15 cellular contexts compared by ENCODE assay signal in genomic region chr10:110881905-110882304, GRCh38. TPM values are rescaled to one million over a fixed set of nuclear protein-coding genes. Genes with fewer than 3 reads are reported as not detected.
DNase-seq lines count a peak whose midpoint lies in the region; ATAC-seq and TF ChIP-seq lines count a peak whose summit lies in the region.
"Had no signal": no experiment of that assay in that cellular context is flagged by ENCODE, and none has a peak within 500 bp of the region (broad histone marks: within the 10 kb centered on the region; RNA-seq: fewer than 3 reads in every experiment).

No MANE protein-coding gene starts in this region.

- POLR2A ChIA-PET in CD4-positive, alpha-beta T cell (lab: Charles Lee): interaction anchor here (0.5 to 3.4 kb wide), 7 partner anchors 8 to 131 kb away, joined by 3 to 15 read pairs (median 4); partner anchors contain the start of gene PDCD4

- H4K20me1 ChIP-seq in Loucy (ENCODE audit: insufficient read depth, low read length, poor library complexity, severe bottlenecking): peaks cover 70% of the 10 kb centered on the region

- no peaks in the 10 kb centered on the region for H3K27me3 Mint-ChIP-seq in CD4-positive, alpha-beta T cell
- no peaks in the 10 kb centered on the region for H3K27me3 Mint-ChIP-seq in chondrocyte (ENCODE audit: low read depth)
- no peaks in the 10 kb centered on the region for H3K27me3 Mint-ChIP-seq in natural killer cell treated with Interleukin-12 subunit alpha and Interleukin-12 subunit beta and Interleukin-15 and Interleukin-18, amount 100 ng/mL, for 72 hours

- CTCF ChIA-PET in CD4-positive, alpha-beta T cell (lab: Charles Lee): interaction anchor here (1.0 to 1.5 kb wide), 3 partner anchors 9 to 29 kb away, joined by 3 to 5 read pairs (median 4); no protein-coding TSS in a partner anchor

- peak overlapping the region; percentile 54 for H3K27ac Mint-ChIP-seq in CD4-positive, alpha-beta T cell
- peak overlapping the region; percentile 90 for H3K27ac Mint-ChIP-seq in chondrocyte (ENCODE audit: unreplicated experiment)
- peak overlapping the region in 1 of 2 donors; percentile 32 for H3K27ac Mint-ChIP-seq in natural killer cell treated with Interleukin-12 subunit alpha and Interleukin-12 subunit beta and Interleukin-15 and Interleukin-18, amount 100 ng/mL, for 72 hours

- ATAC-seq in CD4-positive, alpha-beta T cell (ENCODE audit: poor library complexity): no peak
- ATAC-seq in natural killer cell treated with Interleukin-12 subunit alpha and Interleukin-12 subunit beta and Interleukin-15 and Interleukin-18, amount 100 ng/mL, for 72 hours: no peak

- H3K4me2 ChIP-seq in Loucy (ENCODE audit: low read depth, low read length, poor library complexity, severe bottlenecking): peak overlapping the region; percentile 59

- H3F3A ChIP-seq in Loucy (ENCODE audit: low read depth): no peaks in the 10 kb centered on the region

- no peak for TF ChIP-seq CTCF in CD4-positive, alpha-beta T cell (IDR thresholded peaks at IDR 0.05)
- no peak for TF ChIP-seq CTCF in Loucy (conservative IDR thresholded peaks at IDR 0.05; ENCODE audit: low read length)
- TF ChIP-seq CTCF in chondrocyte (IDR thresholded peaks at IDR 0.05): no peak
- TF ChIP-seq CTCF in BE2C (IDR thresholded peaks at IDR 0.05; ENCODE audit: low read depth, low read length): no peak

- intact Hi-C loops in CD4-positive, alpha-beta T cell (cut with DNase I, micrococcal nuclease): loop anchor here in 1 of 2 experiments (2.0 kb wide), 1 partner anchor 13 kb away; no protein-coding TSS in a partner anchor

- H3K9me2 ChIP-seq in Loucy (replicated peaks; ENCODE audit: low read depth, low read length): no peaks in the 10 kb centered on the region

- no peaks in the 10 kb centered on the region for H3K9me3 ChIP-seq in CD4-positive, alpha-beta T cell (ENCODE audit: control insufficient read depth, low read length)
- H3K9me3 ChIP-seq in Loucy (ENCODE audit: insufficient read depth, low read depth, low read length): no peaks in the 10 kb centered on the region
- no peaks in the 10 kb centered on the region for H3K9me3 ChIP-seq in BE2C
- H3K9me3 ChIP-seq: MG63 had no signal

- H3K4me1 ChIP-seq in Loucy (ENCODE audit: insufficient read depth, low read length, poor library complexity, severe bottlenecking) (peaks cover 57% of the 10 kb centered on the region), BE2C (no peaks in the 10 kb centered on the region)

- no peak overlapping the region for H2AFZ ChIP-seq in Loucy (ENCODE audit: low read length)

- H3K36me3 Mint-ChIP-seq in CD4-positive, alpha-beta T cell (ENCODE audit: low read depth): peaks cover 93% of the 10 kb centered on the region
- peaks cover 39% of the 10 kb centered on the region for H3K36me3 Mint-ChIP-seq in chondrocyte (ENCODE audit: low read depth)
- H3K36me3 Mint-ChIP-seq in natural killer cell treated with Interleukin-12 subunit alpha and Interleukin-12 subunit beta and Interleukin-15 and Interleukin-18, amount 100 ng/mL, for 72 hours: peaks cover 14% of the 10 kb centered on the region

- peak overlapping the region; percentile 8 for H3K9ac ChIP-seq in Loucy (ENCODE audit: low read depth, low read length, poor library complexity, severe bottlenecking)

- no peaks in the 10 kb centered on the region for H3K27me3 ChIP-seq in CD4-positive, alpha-beta T cell (ENCODE audit: control insufficient read depth, insufficient read depth, low read length)
- H3K27me3 ChIP-seq in Loucy (ENCODE audit: insufficient read depth, low read length, poor library complexity, severe bottlenecking) (no peaks in the 10 kb centered on the region), BE2C (no peaks in the 10 kb centered on the region)
- H3K27me3 ChIP-seq: MG63 had no signal

- no peak overlapping the region for H3K27ac ChIP-seq in CD4-positive, alpha-beta T cell (ENCODE audit: low read depth, low read length)
- H3K27ac ChIP-seq: RWPE1 had no signal

- H3K4me1 Mint-ChIP-seq in CD4-positive, alpha-beta T cell (ENCODE audit: low read depth): peaks cover 87% of the 10 kb centered on the region
- H3K4me1 Mint-ChIP-seq in chondrocyte (ENCODE audit: low read depth): peaks cover 57% of the 10 kb centered on the region
- peaks cover 18 to 62% of the 10 kb centered on the region in 2 donors for H3K4me1 Mint-ChIP-seq in natural killer cell treated with Interleukin-12 subunit alpha and Interleukin-12 subunit beta and Interleukin-15 and Interleukin-18, amount 100 ng/mL, for 72 hours (ENCODE audit: low read depth in 2 of 2)
- H3K4me1 Mint-ChIP-seq: neural crest cell had no signal

- H3K36me3 ChIP-seq in Loucy (ENCODE audit: insufficient read depth, low read length) (peaks cover 59% of the 10 kb centered on the region), BE2C (peaks cover 5% of the 10 kb centered on the region; the same call in 1 of the 2 replicates)

- peak overlapping the region; percentile 36 for H3K4me3 Mint-ChIP-seq in CD4-positive, alpha-beta T cell
- no peak overlapping the region for H3K4me3 Mint-ChIP-seq in chondrocyte (ENCODE audit: unreplicated experiment)
- H3K4me3 Mint-ChIP-seq in natural killer cell treated with Interleukin-12 subunit alpha and Interleukin-12 subunit beta and Interleukin-15 and Interleukin-18, amount 100 ng/mL, for 72 hours: peak overlapping the region; percentile 33
- H3K4me3 Mint-ChIP-seq: neural crest cell had no signal

- DNase-seq in CD4-positive, alpha-beta T cell: no peak
- no peak for DNase-seq in chondrocyte (ENCODE audit: low spot score)
- no peak for DNase-seq in natural killer cell treated with Interleukin-12 subunit alpha and Interleukin-12 subunit beta and Interleukin-15 and Interleukin-18, amount 100 ng/mL, for 72 hours (ENCODE audit: low spot score)
- no peak for DNase-seq in NCI-H345 treated with DMSO at 0.1 percent for 48 hours (lab: John Stamatoyannopoulos, UW; ENCODE audit: unreplicated experiment)
- DNase-seq in DMS53 treated with DMSO at 0.1 percent for 48 hours (lab: John Stamatoyannopoulos, UW; ENCODE audit: unreplicated experiment): no peak
- DNase-seq in BE2C: no peak
- DNase-seq: activated CD4-positive, alpha-beta T cell treated with anti-CD3 and anti-CD28 coated beads, Interleukin-2, amount 50 U/mL, for 4 hours; aorta; MG63; NCI-H1694; NCI-H2227 treated with DMSO at 0.1 percent for 48 hours; NK-92 treated with Interleukin-12 subunit alpha and Interleukin-12 subunit beta, amount 100 ng/mL, for 24 hours had no signal

- no peaks in the 10 kb centered on the region for H3K9me3 Mint-ChIP-seq in CD4-positive, alpha-beta T cell
- no peaks in the 10 kb centered on the region for H3K9me3 Mint-ChIP-seq in chondrocyte (ENCODE audit: low read depth)
- no peaks in the 10 kb centered on the region for H3K9me3 Mint-ChIP-seq in natural killer cell treated with Interleukin-12 subunit alpha and Interleukin-12 subunit beta and Interleukin-15 and Interleukin-18, amount 100 ng/mL, for 72 hours
- H3K9me3 Mint-ChIP-seq: neural crest cell had no signal

- H3K79me2 ChIP-seq in Loucy (ENCODE audit: insufficient read depth, low read length): peaks cover 81% of the 10 kb centered on the region

- H3K4me3 ChIP-seq in Loucy (ENCODE audit: low read length, poor library complexity, severe bottlenecking) (peak overlapping the region; percentile 51), BE2C (ENCODE audit: low read depth, low read length) (no peak overlapping the region)
- H3K4me3 ChIP-seq: MG63 had no signal

RNA-seq across cellular contexts. Expression of gene PDCD4, which starts 10.2 kb away (rescaled TPM):
- 100 to 1,000 TPM; 352 to 358 TPM for total RNA-seq in CD4-positive, alpha-beta T cell
- total RNA-seq in chondrocyte: 73.7 to 100 TPM (median 80.3 TPM) in 3 replicates
- 10 to 100 TPM; 36.7 to 48.6 TPM for total RNA-seq in natural killer cell treated with Interleukin-12 subunit alpha and Interleukin-12 subunit beta and Interleukin-15 and Interleukin-18, amount 100 ng/mL, for 72 hours
- polyA plus RNA-seq in BE2C (2012; ENCODE audit: insufficient read depth, insufficient read length, low read depth): 30.0 TPM

RNA-seq across cellular contexts. Expression of gene BBIP1, which starts 37.1 kb away (rescaled TPM):
- total RNA-seq in CD4-positive, alpha-beta T cell: 10 to 100 TPM; 17.1 to 21.9 TPM
- total RNA-seq in chondrocyte: 22.2 to 26.4 TPM (median 25.0 TPM) in 3 replicates
- total RNA-seq in natural killer cell treated with Interleukin-12 subunit alpha and Interleukin-12 subunit beta and Interleukin-15 and Interleukin-18, amount 100 ng/mL, for 72 hours: 10 to 100 TPM; 29.0 to 33.2 TPM
- polyA plus RNA-seq in BE2C (2012; ENCODE audit: insufficient read depth, insufficient read length, low read depth): 15.2 TPM

RNA-seq across cellular contexts. Expression of gene SHOC2, which starts 37.5 kb away (rescaled TPM):
- total RNA-seq in CD4-positive, alpha-beta T cell: 10 to 100 TPM; 65.9 to 66.9 TPM
- 64.4 to 73.3 TPM (median 65.9 TPM) in 3 replicates for total RNA-seq in chondrocyte
- 10 to 100 TPM; 56.4 to 76.5 TPM for total RNA-seq in natural killer cell treated with Interleukin-12 subunit alpha and Interleukin-12 subunit beta and Interleukin-15 and Interleukin-18, amount 100 ng/mL, for 72 hours
- polyA plus RNA-seq in BE2C (2012; ENCODE audit: insufficient read depth, insufficient read length, low read depth): 20.7 TPM
